Comparison of ENCODE assay signal across 22 cellular contexts in genomic region chr6:113959235-113959634, GRCh38. TPM values are rescaled to one million over a fixed set of nuclear protein-coding genes. Genes with fewer than 3 reads are reported as not detected.
DNase-seq lines count a peak whose midpoint lies in the region; ATAC-seq, FAIRE-seq and TF ChIP-seq lines count a peak whose summit lies in the region.
"Had no signal": no experiment of that assay in that cellular context is flagged by ENCODE, and none has a peak within 500 bp of the region (broad histone marks: within the 10 kb centered on the region; RNA-seq: fewer than 3 reads in every experiment).

No MANE protein-coding gene starts in this region.

- in situ Hi-C loops in GM12878 (cut with MboI): no loop called here

- H2AFZ ChIP-seq in GM12878 (ENCODE audit: control insufficient read depth, low read depth, low read length): no peak overlapping the region
- H2AFZ ChIP-seq: GM23248 had no signal

- H3K27me3 ChIP-seq in GM12878 (replicated peaks in 1 of 2; ENCODE audit: control insufficient read depth in 2 of 2, insufficient read depth in 2 of 2, low read length in 1 of 2): no peaks in the 10 kb centered on the region

- RAD21 ChIA-PET in GM12878 (lab: Charles Lee; ENCODE audit: unreplicated experiment): interaction anchor here (0.7 to 1.3 kb wide), 2 partner anchors 9 to 12 kb away, joined by 3 read pairs; no protein-coding TSS in a partner anchor

- H3K27me3 Mint-ChIP-seq in activated naive CD4-positive, alpha-beta T cell treated with anti-CD3 and anti-CD28 coated beads, Interleukin-2, amount 50 U/mL, for 24 hours: no peaks in the 10 kb centered on the region
- no peaks in the 10 kb centered on the region for H3K27me3 Mint-ChIP-seq in mesothelial cell of epicardium (ENCODE audit: low read depth)
- H3K27me3 Mint-ChIP-seq: CD4-positive, alpha-beta T cell; IgD-negative memory B cell had no signal

- TSS peak; percentile 9 for BruUV-seq in GM12878 (replicated peaks; lab: Mats Ljungman, UMichigan)

- intact Hi-C loops in GM12878 (cut with micrococcal nuclease; ENCODE audit: unreplicated experiment): no loop called here

- TF ChIP-seq RAD21 in GM12878 (IDR thresholded peaks at IDR 0.05; ENCODE audit: insufficient read depth, low read depth, low read length): no peak

- peak overlapping the region; percentile 8 for H3K27ac Mint-ChIP-seq in activated naive CD4-positive, alpha-beta T cell treated with anti-CD3 and anti-CD28 coated beads, Interleukin-2, amount 50 U/mL, for 24 hours
- H3K27ac Mint-ChIP-seq in mesothelial cell of epicardium: peak overlapping the region; percentile 10
- H3K27ac Mint-ChIP-seq: CD4-positive, alpha-beta T cell; HFFc6; IgD-negative memory B cell had no signal

- peaks cover 42% of the 10 kb centered on the region for H3K79me2 ChIP-seq in GM12878 (ENCODE audit: control insufficient read depth, insufficient read depth, low read length)

- H3K9me3 Mint-ChIP-seq in activated naive CD4-positive, alpha-beta T cell treated with anti-CD3 and anti-CD28 coated beads, Interleukin-2, amount 50 U/mL, for 24 hours: no peaks in the 10 kb centered on the region
- peaks cover 1% of the 10 kb centered on the region for H3K9me3 Mint-ChIP-seq in mesothelial cell of epicardium
- H3K9me3 Mint-ChIP-seq: CD4-positive, alpha-beta T cell; HFFc6; IgD-negative memory B cell had no signal

- no peaks in the 10 kb centered on the region for H3K9me3 ChIP-seq in GM12878 (replicated peaks; ENCODE audit: control insufficient read depth, insufficient read depth, low read length)
- H3K9me3 ChIP-seq: A549, Caco-2 had no signal

- POLR2A ChIA-PET in GM12878 (lab: Charles Lee): interaction anchor here (0.7 kb wide), 1 partner anchor 165 kb away, joined by 3 read pairs; no protein-coding TSS in a partner anchor

- H3K4me3 ChIP-seq in GM12878: no peak overlapping the region
- H3K4me3 ChIP-seq: A549, GM23248 had no signal

- H4K20me1 ChIP-seq in GM12878 (ENCODE audit: control insufficient read depth, insufficient read depth): no peaks in the 10 kb centered on the region

- no peak for TF ChIP-seq EP300 in GM12878 (IDR thresholded peaks at IDR 0.05; ENCODE audit: borderline replicate concordance in 1 of 2, control insufficient read depth in 1 of 2, low read depth in 2 of 2, low read length in 2 of 2)

- FAIRE-seq in GM12878 (lab: Jason Lieb, UNC): no peak
- FAIRE-seq: A549, H54, HepG2 had no signal

- no peak overlapping the region for H3K27ac ChIP-seq in GM12878 (ENCODE audit: control insufficient read depth, insufficient read depth)
- H3K27ac ChIP-seq: 22Rv1, A549, C4-2B, GM23248 had no signal

- H3K4me1 Mint-ChIP-seq in activated naive CD4-positive, alpha-beta T cell treated with anti-CD3 and anti-CD28 coated beads, Interleukin-2, amount 50 U/mL, for 24 hours: peaks cover 61% of the 10 kb centered on the region
- H3K4me1 Mint-ChIP-seq in mesothelial cell of epicardium: peaks cover 41% of the 10 kb centered on the region

- no peaks in the 10 kb centered on the region for H3K4me1 ChIP-seq in GM12878 (ENCODE audit: control insufficient read depth, insufficient read depth, low read length)
- H3K4me1 ChIP-seq: Caco-2 had no signal

- H3K36me3 ChIP-seq in GM12878 (ENCODE audit: control insufficient read depth in 2 of 2, insufficient read depth in 2 of 2, low read length in 1 of 2): peaks cover 0 to 8% of the 10 kb centered on the region in 2 experiments; a peak in 2 of 4 replicates

- TF ChIP-seq POLR2A in GM12878 (IDR thresholded peaks at IDR 0.05; ENCODE audit: low read depth, low read length): no peak

- CTCF ChIA-PET in GM12878 (lab: Yijun Ruan, JAX): interaction anchor here (4.1 kb wide), 1 partner anchor 21 kb away, joined by 25 read pairs; no protein-coding TSS in a partner anchor

- WGBS in GM12878 (ENCODE audit: insufficient coverage, insufficient replicate concordance, low lambda C conversion rate, missing lambda C conversion rate): 92% methylated on average over 1 of the region's 1 CpG

- H3K4me3 Mint-ChIP-seq in activated naive CD4-positive, alpha-beta T cell treated with anti-CD3 and anti-CD28 coated beads, Interleukin-2, amount 50 U/mL, for 24 hours: no peak overlapping the region
- no peak overlapping the region for H3K4me3 Mint-ChIP-seq in mesothelial cell of epicardium
- H3K4me3 Mint-ChIP-seq: CD4-positive, alpha-beta T cell; HFFc6; IgD-negative memory B cell had no signal

- no peak overlapping the region for H3K9ac ChIP-seq in GM12878 (ENCODE audit: control insufficient read depth, insufficient read depth, low read length)
- H3K9ac ChIP-seq: GM23248 had no signal

- peaks cover 12% of the 10 kb centered on the region for H3K36me3 Mint-ChIP-seq in activated naive CD4-positive, alpha-beta T cell treated with anti-CD3 and anti-CD28 coated beads, Interleukin-2, amount 50 U/mL, for 24 hours
- peaks cover 25% of the 10 kb centered on the region for H3K36me3 Mint-ChIP-seq in mesothelial cell of epicardium

- SMC1A ChIA-PET in GM12878 (lab: Charles Lee; ENCODE audit: uncharacterized antibody, unreplicated experiment): interaction anchor here (0.6 to 4.2 kb wide), 4 partner anchors 9 to 16 kb away, joined by 3 to 25 read pairs (median 4); no protein-coding TSS in a partner anchor

- ATAC-seq in GM12878 (no peak), HG02840 (IDR thresholded peaks at IDR 0.05; ENCODE audit: low FRiP score, unreplicated experiment) (no peak)
- ATAC-seq: A549, HepG2 had no signal

- no peak for DNase-seq in activated naive CD4-positive, alpha-beta T cell treated with anti-CD3 and anti-CD28 coated beads, Interleukin-2, amount 50 U/mL, for 16 hours
- no peak for DNase-seq in GM12878 (ENCODE audit: low read depth, low spot score)
- DNase-seq in mesothelial cell of epicardium (ENCODE audit: low spot score in 2 of 2, unreplicated experiment in 2 of 2): no peak
- DNase-seq in NCI-H82 (lab: John Stamatoyannopoulos, UW): no peak
- no peak for DNase-seq in NCI-H1092 (lab: John Stamatoyannopoulos, UW)
- DNase-seq: AML-193; Caco-2; CD4-positive, alpha-beta T cell; DMS153; DMS79; GDM1; GM23248; HCEC 1CT; HFFc6 had no signal

- TF ChIP-seq CTCF in GM12878 (IDR thresholded peaks at IDR 0.05 in 2 of 3, conservative IDR thresholded peaks at IDR 0.05 in 1 of 3; ENCODE audit: control insufficient read depth in 2 of 3, extremely low read depth in 1 of 3, insufficient read depth in 1 of 3, low read depth in 3 of 3, low read length in 3 of 3): no peak
- no peak for TF ChIP-seq CTCF in mesothelial cell of epicardium (IDR thresholded peaks at IDR 0.05; ENCODE audit: unreplicated experiment)

- H3K4me2 ChIP-seq in GM12878 (ENCODE audit: control insufficient read depth, insufficient read depth): no peak overlapping the region
- H3K4me2 ChIP-seq: A549 had no signal

TF ChIP-seq in GM12878, 131 proteins besides CTCF, POLR2A, EP300 and RAD21 (continues in another document):
- no peak for TF ChIP-seq ZBTB4 (CRISPR knock-in tag; IDR thresholded peaks at IDR 0.05)
- no peak for TF ChIP-seq GATAD2B (conservative IDR thresholded peaks at IDR 0.05; ENCODE audit: low read depth)
- no peak for TF ChIP-seq RELA (IDR thresholded peaks at IDR 0.05; ENCODE audit: borderline replicate concordance, partially characterized antibody)
- no peak for TF ChIP-seq E2F4 (IDR thresholded peaks at IDR 0.05; ENCODE audit: low read depth, low read length)

RNA-seq across cellular contexts. Expression of gene HDAC2, which starts 11.7 kb away (rescaled TPM):
- 73.8 and 74.9 TPM in 2 replicates for total RNA-seq in GM12878 (2013; cell fraction: nucleolus; rRNA removed)
- total RNA-seq in GM12878 (2014; rRNA removed) (40.4 and 49.5 TPM in 2 replicates), GM12878 (2014; rRNA removed; fragmentation: Illumina TruSeq; extraction: Trizol) (87.0 and 89.1 TPM in 2 replicates), GM12878 (2021) (99.5 and 104 TPM in 2 replicates), mesothelial cell of epicardium (263 to 276 TPM (median 273 TPM) in 3 replicates)
- 33.5 TPM for polyA plus RNA-seq in GM12878 (2011; ENCODE audit: low read depth)
- polyA plus RNA-seq in GM12878 (2011; rRNA removed) (210 and 255 TPM in 2 replicates), GM12878 (2014; fragmentation: Illumina TruSeq; extraction: Trizol) (130 and 154 TPM in 2 replicates), GM12878 (2014; fragmentation: Nextera tagmentation; extraction: Ambion mirVana) (10 to 100 TPM; 45.3 to 88.7 TPM), GM12878 (2014; rRNA removed) (120 and 129 TPM in 2 replicates), GM12878 (2016; fragmentation: Nextera tagmentation; extraction: Ambion mirVana) (100 to 1,000 TPM; 157 to 158 TPM)
- 69.5 and 102 TPM in 2 replicates for polyA plus RNA-seq in GM12878 (2011; cell fraction: cytosol; rRNA removed)
- 48.0 and 64.8 TPM in 2 replicates for polyA plus RNA-seq in GM12878 (2011; cell fraction: nucleus; rRNA removed)
- 69.4 and 98.7 TPM in 2 replicates for polyA plus RNA-seq in GM12878 (2012)
- polyA minus RNA-seq in GM12878 (2011; rRNA and poly(A)+ RNA removed): 131 and 274 TPM in 2 replicates
- 40.1 and 64.0 TPM in 2 replicates for polyA minus RNA-seq in GM12878 (2011; cell fraction: cytosol; rRNA and poly(A)+ RNA removed)
- polyA minus RNA-seq in GM12878 (2011; cell fraction: nucleus; rRNA and poly(A)+ RNA removed): 28.5 and 58.1 TPM in 2 replicates
